Comparison of ENCODE assay signal across 34 cellular contexts in the genomic region with DNA sequence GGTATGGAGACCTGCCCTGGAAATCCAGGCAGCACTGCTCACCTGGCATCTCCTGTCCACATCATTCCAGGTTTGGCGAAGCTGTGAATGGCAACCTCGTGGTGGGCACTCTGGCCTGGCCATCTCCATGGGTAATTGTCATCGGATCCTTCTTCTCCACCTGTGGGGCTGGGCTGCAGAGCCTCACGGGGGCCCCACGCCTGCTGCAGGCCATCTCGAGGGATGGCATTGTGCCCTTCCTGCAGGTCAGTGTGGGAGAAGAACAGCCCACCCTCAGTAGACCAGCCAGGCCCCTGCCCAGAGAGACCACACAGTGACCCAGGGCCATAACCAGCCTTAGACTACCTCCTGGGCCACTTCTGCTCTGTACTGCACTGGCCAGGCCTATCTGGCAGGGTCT. TPM values are rescaled to one million over a fixed set of nuclear protein-coding genes. Genes with fewer than 3 reads are reported as not detected.
"Had no signal": no experiment of that assay in that cellular context is flagged by ENCODE, and none has a peak within 500 bp of the region (broad histone marks: within the 10 kb centered on the region; RNA-seq: fewer than 3 reads in every experiment).

No MANE protein-coding gene starts in this region.

- DNase-seq: activated effector memory CD4-positive, alpha-beta T cell treated with anti-CD3 and anti-CD28 coated beads, Interleukin-2, amount 50 U/mL, for 16 hours; activated effector memory CD4-positive, alpha-beta T cell treated with Interleukin-2 at 50 U/mL for 16 hours; activated gamma-delta T cell; activated gamma-delta T cell treated with Interleukin-2 at 50 U/mL for 16 hours; activated naive CD4-positive, alpha-beta T cell; activated naive CD4-positive, alpha-beta T cell treated with anti-CD3 and anti-CD28 coated beads for 36 hours; activated naive CD4-positive, alpha-beta T cell treated with anti-CD3 and anti-CD28 coated beads, Interleukin-2, amount 10 ng/mL, durations not matched to agents 7 days and 5 days; activated naive CD4-positive, alpha-beta T cell treated with anti-CD3 and anti-CD28 coated beads, Interleukin-2, amount 50 U/mL, for 16 hours; activated naive CD4-positive, alpha-beta T cell treated with Interleukin-2 at 50 U/mL for 16 hours; activated naive CD8-positive, alpha-beta T cell treated with anti-CD3 and anti-CD28 coated beads for 36 hours; activated naive CD8-positive, alpha-beta T cell treated with anti-CD3 and anti-CD28 coated beads, Interleukin-2, amount 10 ng/mL, durations not matched to agents 7 days and 5 days; activated naive CD8-positive, alpha-beta T cell treated with anti-CD3 and anti-CD28 coated beads, Interleukin-2, amount 50 U/mL, for 24 hours; activated T-cell treated with anti-CD3 and anti-CD28 coated beads, Interleukin-2, amount 50 U/mL, for 24 hours; activated T-cell treated with anti-CD3 and anti-CD28 coated beads, Interleukin-2, amount 50 U/mL, for 4 hours; activated T-cell treated with anti-CD3 and anti-CD28 coated beads, Interleukin-2, amount 50 U/mL, for 48 hours; activated T-cell treated with anti-CD3 and anti-CD28 coated beads, Interleukin-2, amount 50 U/mL, for 72 hours; adrenal gland; amniotic stem cell; amygdala; anterior cingulate cortex; body of pancreas; brain microvascular endothelial cell; caudate nucleus; central memory CD4-positive, alpha-beta T cell; cerebellar nuclear complex had no signal

- H3K27ac ChIP-seq: adrenal gland, ascending aorta, body of pancreas, brain microvascular endothelial cell, breast epithelium, cardiac muscle cell had no signal

- H3K4me1 ChIP-seq: adrenal gland, ascending aorta, body of pancreas, breast epithelium had no signal

- ATAC-seq: activated naive CD4-positive, alpha-beta T cell treated with anti-CD3 and anti-CD28 coated beads, Interleukin-2, amount 50 U/mL, for 72 hours; activated naive CD8-positive, alpha-beta T cell treated with anti-CD3 and anti-CD28 coated beads, Interleukin-2, amount 50 U/mL, for 24 hours; activated T-cell treated with anti-CD3 and anti-CD28 coated beads, Interleukin-2, amount 50 U/mL, for 4 hours; activated T-cell treated with anti-CD3 and anti-CD28 coated beads, Interleukin-2, amount 50 U/mL, for 72 hours; activated T-helper 17 cell treated with anti-CD3 and anti-CD28 coated beads, Interleukin-2, amount 50 U/mL, for 72 hours; body of pancreas had no signal

- H3K36me3 ChIP-seq: adrenal gland, ascending aorta, brain microvascular endothelial cell, breast epithelium, cardiac muscle cell had no signal

- H3K27me3 ChIP-seq: adrenal gland, ascending aorta, body of pancreas, brain microvascular endothelial cell had no signal

- H3K4me3 ChIP-seq: adrenal gland, ascending aorta, body of pancreas, breast epithelium, cardiac muscle cell had no signal

- H3K9me3 ChIP-seq: adrenal gland, ascending aorta, body of pancreas, breast epithelium had no signal

RNA-seq across cellular contexts. Expression of gene SLC12A5, which starts 15.9 kb away (rescaled TPM):
- total RNA-seq: activated naive CD4-positive, alpha-beta T cell treated with anti-CD3 and anti-CD28 coated beads for 36 hours; activated T-cell treated with anti-CD3 and anti-CD28 coated beads, Interleukin-2, amount 50 U/mL, for 4 hours; activated T-helper 1 cell treated with anti-CD3 and anti-CD28 coated beads, Interleukin-12 subunit alpha, Interleukin-12 subunit beta, Interleukin-2, Interleukin-4 antibody, amounts not matched to agents 30 ng/mL and 10 ng/mL and 1 ng/mL, durations not matched to agents 14 hours and 24 hours and 36 hours; ascending aorta; body of pancreas; bronchial epithelial cell had no signal

RNA-seq across cellular contexts. Expression of gene MMP9, which starts 36.2 kb away (rescaled TPM):
- total RNA-seq: activated naive CD4-positive, alpha-beta T cell treated with anti-CD3 and anti-CD28 coated beads for 36 hours; activated T-helper 17 cell treated with anti-CD3 and anti-CD28 coated beads, Interleukin-2, amount 50 U/mL, for 72 hours; activated T-helper 2 cell treated with anti-CD3 and anti-CD28 coated beads, Interferon-gamma antibody, Interleukin-2, Interleukin-4, amounts not matched to agents 10 μg/mL and 5 μg/mL and 100 μg/mL, durations not matched to agents 14 hours and 24 hours and 36 hours; ascending aorta; cardiac muscle cell; cerebellum had no signal
